Comparison of ENCODE assay signal across 18 cellular contexts in the genomic region with DNA sequence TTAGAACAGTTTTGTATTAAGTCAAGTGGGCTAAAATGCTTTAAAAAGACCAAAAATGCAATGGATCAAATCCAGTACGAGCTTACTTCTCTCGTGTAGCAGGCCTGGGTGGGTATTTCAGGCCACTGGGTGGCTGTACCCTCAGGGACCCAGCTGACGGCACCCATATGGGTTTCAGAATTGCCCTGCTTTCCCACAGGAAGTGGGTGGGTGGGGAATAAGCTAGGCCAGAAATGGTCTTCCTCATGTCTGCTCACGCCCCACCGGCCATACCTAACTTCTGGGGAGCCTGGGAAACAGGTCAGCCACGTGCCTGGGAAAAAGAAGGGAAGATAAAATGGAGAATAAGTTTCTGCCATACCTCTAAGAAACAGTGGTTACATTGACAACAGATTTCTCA. TPM values are rescaled to one million over a fixed set of nuclear protein-coding genes. Genes with fewer than 3 reads are reported as not detected.
A peak's percentile ranks its signal among the peaks of the same experiment; 100 is the strongest.
DNase-seq lines count a peak whose midpoint lies in the region; ATAC-seq, FAIRE-seq and TF ChIP-seq lines count a peak whose summit lies in the region.
"Had no signal": no experiment of that assay in that cellular context is flagged by ENCODE, and none has a peak within 500 bp of the region (broad histone marks: within the 10 kb centered on the region; RNA-seq: fewer than 3 reads in every experiment).

No MANE protein-coding gene starts in this region.

- no peaks in the 10 kb centered on the region for H3K36me3 ChIP-seq in pancreas
- H3K36me3 ChIP-seq: BE2C had no signal

- intact Hi-C loops in pancreas (cut with DNase I), result no loop called here

- H3K9me3 ChIP-seq in pancreas, result no peaks in the 10 kb centered on the region
- H3K9me3 ChIP-seq: BE2C had no signal

- CTCF ChIA-PET in activated CD8-positive, alpha-beta T cell treated with anti-CD3 and anti-CD28 coated beads, Interleukin-2, amount 10 ng/mL, durations not matched to agents 7 days and 5 days (lab: Charles Lee), result interaction anchor here (0.7 to 2.1 kb wide), 2 partner anchors 13 to 194 kb away, joined by 3 to 10 read pairs; no protein-coding TSS in a partner anchor

- H3K27ac ChIP-seq in pancreas, result peak overlapping the region in 3 of 4 donors; percentile 28 to 61 (median 53)

- H3K4me3 Mint-ChIP-seq in activated CD8-positive, alpha-beta T cell treated with anti-CD3 and anti-CD28 coated beads, Interleukin-2, amount 10 ng/mL, durations not matched to agents 7 days and 5 days, result no peak overlapping the region
- H3K4me3 Mint-ChIP-seq: endodermal cell, type B pancreatic cell had no signal

- H3K4me1 Mint-ChIP-seq in activated CD8-positive, alpha-beta T cell treated with anti-CD3 and anti-CD28 coated beads, Interleukin-2, amount 10 ng/mL, durations not matched to agents 7 days and 5 days (ENCODE audit: low read depth), result peaks cover 35% of the 10 kb centered on the region

- no peaks in the 10 kb centered on the region for H3K27me3 ChIP-seq in pancreas
- H3K27me3 ChIP-seq: BE2C had no signal

- WGBS in pancreas, 2 donors, result 81 to 82% methylated on average over 6 of the region's 6 CpGs

- FAIRE-seq in pancreas (lab: Jason Lieb, UNC), result no peak

- H3K36me3 Mint-ChIP-seq in activated CD8-positive, alpha-beta T cell treated with anti-CD3 and anti-CD28 coated beads, Interleukin-2, amount 10 ng/mL, durations not matched to agents 7 days and 5 days (ENCODE audit: low read depth), result no peaks in the 10 kb centered on the region
- H3K36me3 Mint-ChIP-seq: type B pancreatic cell had no signal

- H3K9me3 Mint-ChIP-seq in activated CD8-positive, alpha-beta T cell treated with anti-CD3 and anti-CD28 coated beads, Interleukin-2, amount 10 ng/mL, durations not matched to agents 7 days and 5 days (ENCODE audit: insufficient read depth), result no peaks in the 10 kb centered on the region
- H3K9me3 Mint-ChIP-seq: endodermal cell, type B pancreatic cell had no signal

- peak; percentile 19; the same call in 1 of the 3 replicates for TF ChIP-seq CTCF in GM12872 (IDR thresholded peaks at IDR 0.05; ENCODE audit: insufficient read depth, low read depth, low read length)
- TF ChIP-seq CTCF in pancreas (IDR thresholded peaks at IDR 0.05), result no peak
- no peak for TF ChIP-seq CTCF in omental fat pad (IDR thresholded peaks at IDR 0.05)

- H3K4me1 ChIP-seq in pancreas, result peaks cover 4 to 18% (median 14%) of the 10 kb centered on the region in 3 donors
- H3K4me1 ChIP-seq: BE2C had no signal

- H3K27ac Mint-ChIP-seq in activated CD8-positive, alpha-beta T cell treated with anti-CD3 and anti-CD28 coated beads, Interleukin-2, amount 10 ng/mL, durations not matched to agents 7 days and 5 days, result no peak overlapping the region
- H3K27ac Mint-ChIP-seq: endodermal cell, type B pancreatic cell had no signal

- ATAC-seq in HG02642 (IDR thresholded peaks at IDR 0.05; ENCODE audit: poor library complexity, unreplicated experiment) (peak; percentile 23), pancreas (no peak), omental fat pad (ENCODE audit: low FRiP score) (no peak), GM21723 (IDR thresholded peaks at IDR 0.05; ENCODE audit: unreplicated experiment) (no peak)
- ATAC-seq in activated CD8-positive, alpha-beta T cell treated with anti-CD3 and anti-CD28 coated beads, Interleukin-2, amount 10 ng/mL, durations not matched to agents 7 days and 5 days, result no peak
- ATAC-seq: left lobe of liver had no signal

- H3K27me3 Mint-ChIP-seq in activated CD8-positive, alpha-beta T cell treated with anti-CD3 and anti-CD28 coated beads, Interleukin-2, amount 10 ng/mL, durations not matched to agents 7 days and 5 days (ENCODE audit: low read depth), result peaks cover 2% of the 10 kb centered on the region
- H3K27me3 Mint-ChIP-seq: type B pancreatic cell had no signal

- H3K4me3 ChIP-seq in pancreas, result no peak overlapping the region

- POLR2A ChIA-PET in activated CD8-positive, alpha-beta T cell treated with anti-CD3 and anti-CD28 coated beads, Interleukin-2, amount 10 ng/mL, durations not matched to agents 7 days and 5 days (lab: Charles Lee), result no interaction called here

- peak; percentile 21 for DNase-seq in activated CD8-positive, alpha-beta T cell treated with anti-CD3 and anti-CD28 coated beads, Interleukin-2, amount 10 ng/mL, durations not matched to agents 7 days and 5 days
- DNase-seq in pancreas, result no peak
- no peak for DNase-seq in omental fat pad (ENCODE audit: low spot score)
- no peak for DNase-seq in NCI-H2029 (lab: John Stamatoyannopoulos, UW)
- DNase-seq in NCI-H1417 (lab: John Stamatoyannopoulos, UW), result no peak
- DNase-seq: activated CD4-positive, alpha-beta T cell treated with anti-CD3 and anti-CD28 coated beads for 48 hours; amygdala; BE2C; cerebellar nuclear complex; endodermal cell; H7; NCI-H1694; NCI-H446 treated with DMSO at 0.1 percent for 48 hours had no signal

RNA-seq across cellular contexts. Expression of gene GPR160, which starts 20.3 kb away (rescaled TPM):
- total RNA-seq in activated CD8-positive, alpha-beta T cell treated with anti-CD3 and anti-CD28 coated beads, Interleukin-2, amount 10 ng/mL, durations not matched to agents 7 days and 5 days, result 1 to 10 TPM; 5.0 to 7.4 TPM
- total RNA-seq in pancreas (10 to 100 TPM in 3 of 6 donors, 1 to 10 TPM in 3; 7.6 to 12.7 (median 10.2) TPM), omental fat pad (10 to 100 TPM in 2 of 4 donors, 1 to 10 TPM in 2; 1.4 to 27.7 (median 9.4) TPM)
- polyA plus RNA-seq in pancreas, result 1 to 10 TPM; 4.4 to 5.1 TPM
